ENCODE assay signal across 8 cellular contexts in genomic region chr14:92922883-92923743, GRCh38. TPM values are rescaled to one million over a fixed set of nuclear protein-coding genes. Genes with fewer than 3 reads are reported as not detected.
A peak's percentile ranks its signal among the peaks of the same experiment; 100 is the strongest.
DNase-seq lines count a peak whose midpoint lies in the region; ATAC-seq and TF ChIP-seq lines count a peak whose summit lies in the region.
"Had no signal": no experiment of that assay in that cellular context is flagged by ENCODE, and none has a peak within 500 bp of the region (broad histone marks: within the 10 kb centered on the region; RNA-seq: fewer than 3 reads in every experiment).

A gene with protein sequence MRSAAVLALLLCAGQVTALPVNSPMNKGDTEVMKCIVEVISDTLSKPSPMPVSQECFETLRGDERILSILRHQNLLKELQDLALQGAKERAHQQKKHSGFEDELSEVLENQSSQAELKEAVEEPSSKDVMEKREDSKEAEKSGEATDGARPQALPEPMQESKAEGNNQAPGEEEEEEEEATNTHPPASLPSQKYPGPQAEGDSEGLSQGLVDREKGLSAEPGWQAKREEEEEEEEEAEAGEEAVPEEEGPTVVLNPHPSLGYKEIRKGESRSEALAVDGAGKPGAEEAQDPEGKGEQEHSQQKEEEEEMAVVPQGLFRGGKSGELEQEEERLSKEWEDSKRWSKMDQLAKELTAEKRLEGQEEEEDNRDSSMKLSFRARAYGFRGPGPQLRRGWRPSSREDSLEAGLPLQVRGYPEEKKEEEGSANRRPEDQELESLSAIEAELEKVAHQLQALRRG (plus strand): TSS chr14:92923150. CDS start chr14:92923360, 210 bp downstream.

- POLR2A ChIA-PET in activated CD8-positive, alpha-beta T cell treated with anti-CD3 and anti-CD28 coated beads, Interleukin-2, amount 10 ng/mL, durations not matched to agents 7 days and 5 days (lab: Charles Lee), result no interaction called here

- H3K4me3 Mint-ChIP-seq in activated CD8-positive, alpha-beta T cell treated with anti-CD3 and anti-CD28 coated beads, Interleukin-2, amount 10 ng/mL, durations not matched to agents 7 days and 5 days, result no peak within 1 kb of the TSS
- peak within 1 kb of the TSS; percentile 89 for H3K4me3 Mint-ChIP-seq in nephron progenitor cell

- ATAC-seq in GM19324 (IDR thresholded peaks at IDR 0.05; ENCODE audit: low FRiP score, unreplicated experiment) (peak; percentile 41), esophagus mucosa (peak; percentile 42), HG03039 (IDR thresholded peaks at IDR 0.05; ENCODE audit: unreplicated experiment) (no peak), HG02623 (IDR thresholded peaks at IDR 0.05; ENCODE audit: unreplicated experiment) (no peak)
- ATAC-seq in activated CD8-positive, alpha-beta T cell treated with anti-CD3 and anti-CD28 coated beads, Interleukin-2, amount 10 ng/mL, durations not matched to agents 7 days and 5 days, result peak; percentile 83

- H3K27me3 Mint-ChIP-seq in activated CD8-positive, alpha-beta T cell treated with anti-CD3 and anti-CD28 coated beads, Interleukin-2, amount 10 ng/mL, durations not matched to agents 7 days and 5 days (ENCODE audit: low read depth), result peaks cover 20% of the 10 kb centered on the region
- H3K27me3 Mint-ChIP-seq in nephron progenitor cell (ENCODE audit: low read depth, poor library complexity), result peaks cover 87% of the 10 kb centered on the region

- H3K27ac Mint-ChIP-seq in activated CD8-positive, alpha-beta T cell treated with anti-CD3 and anti-CD28 coated beads, Interleukin-2, amount 10 ng/mL, durations not matched to agents 7 days and 5 days, result no peak within 1 kb of the TSS
- H3K27ac Mint-ChIP-seq in nephron progenitor cell, result no peak within 1 kb of the TSS

- peaks cover 4% of the 10 kb centered on the region for H3K4me1 Mint-ChIP-seq in activated CD8-positive, alpha-beta T cell treated with anti-CD3 and anti-CD28 coated beads, Interleukin-2, amount 10 ng/mL, durations not matched to agents 7 days and 5 days (ENCODE audit: low read depth)
- H3K4me1 Mint-ChIP-seq in nephron progenitor cell, result peaks cover 11% of the 10 kb centered on the region

- H3K36me3 Mint-ChIP-seq in activated CD8-positive, alpha-beta T cell treated with anti-CD3 and anti-CD28 coated beads, Interleukin-2, amount 10 ng/mL, durations not matched to agents 7 days and 5 days (ENCODE audit: low read depth), result no peaks in the 10 kb centered on the region
- H3K36me3 Mint-ChIP-seq in nephron progenitor cell (ENCODE audit: low read depth), result no peaks in the 10 kb centered on the region

- CTCF ChIA-PET in activated CD8-positive, alpha-beta T cell treated with anti-CD3 and anti-CD28 coated beads, Interleukin-2, amount 10 ng/mL, durations not matched to agents 7 days and 5 days (lab: Charles Lee), result no interaction called here

- DNase-seq in NCI-H2227 (lab: John Stamatoyannopoulos, UW; ENCODE audit: unreplicated experiment) (peak; percentile 64), nephron progenitor cell (peak; percentile 97)
- peak; percentile 74 for DNase-seq in activated CD8-positive, alpha-beta T cell treated with anti-CD3 and anti-CD28 coated beads, Interleukin-2, amount 10 ng/mL, durations not matched to agents 7 days and 5 days

- no peak for TF ChIP-seq CTCF in nephron progenitor cell (IDR thresholded peaks at IDR 0.05)

- H3K9me3 Mint-ChIP-seq in activated CD8-positive, alpha-beta T cell treated with anti-CD3 and anti-CD28 coated beads, Interleukin-2, amount 10 ng/mL, durations not matched to agents 7 days and 5 days (ENCODE audit: insufficient read depth), result no peaks in the 10 kb centered on the region
- no peaks in the 10 kb centered on the region for H3K9me3 Mint-ChIP-seq in nephron progenitor cell

RNA-seq across cellular contexts. Expression of the gene that starts here (rescaled TPM):
- total RNA-seq in activated CD8-positive, alpha-beta T cell treated with anti-CD3 and anti-CD28 coated beads, Interleukin-2, amount 10 ng/mL, durations not matched to agents 7 days and 5 days, result not detected
- total RNA-seq in esophagus mucosa, result 0.08 TPM
- total RNA-seq: T-helper 2 cell treated with Interferon-gamma antibody and Interleukin-4, amounts not matched to agents 100 ng/mL and 5 ng/mL, for 36 hours had no signal

Comparison
In these comparisons a context has a peak if more than half of its experiments do, and no peak if none do; other contexts are left out.
1. Peak in DNase-seq and ATAC-seq in activated CD8-positive, alpha-beta T cell treated with anti-CD3 and anti-CD28 coated beads, Interleukin-2, amount 10 ng/mL, durations not matched to agents 7 days and 5 days; RNA of the gene not detected or under 1 TPM.
2. Peak in ATAC-seq in esophagus mucosa; RNA of the gene not detected or under 1 TPM.